Comparison of ENCODE assay signal across 16 cellular contexts in genomic region chr7:50145801-50146338, GRCh38. TPM values are rescaled to one million over a fixed set of nuclear protein-coding genes. Genes with fewer than 3 reads are reported as not detected.
DNase-seq lines count a peak whose midpoint lies in the region; ATAC-seq and TF ChIP-seq lines count a peak whose summit lies in the region.
"Had no signal": no experiment of that assay in that cellular context is flagged by ENCODE, and none has a peak within 500 bp of the region (broad histone marks: within the 10 kb centered on the region; RNA-seq: fewer than 3 reads in every experiment).

No MANE protein-coding gene starts in this region.

- peak; percentile 48 for ATAC-seq in GM21825 (IDR thresholded peaks at IDR 0.05; ENCODE audit: unreplicated experiment)
- ATAC-seq in HG03469 (IDR thresholded peaks at IDR 0.05; ENCODE audit: unreplicated experiment): peak; percentile 34
- ATAC-seq in stimulated activated naive B cell treated with anti-CD40 and anti-IgM and Interleukin-4, amounts not matched to agents 10 μg/mL and 1 μg/mL and 100 μg/mL, for 72 hours (replicated peaks): peak; percentile 26 to 45
- ATAC-seq in GM18502 (IDR thresholded peaks at IDR 0.05; ENCODE audit: poor library complexity, unreplicated experiment): no peak

- no peaks in the 10 kb centered on the region for H3K9me3 ChIP-seq in testis
- H3K9me3 ChIP-seq: esophagus squamous epithelium, neutrophil, thoracic aorta had no signal

- H3K4me1 Mint-ChIP-seq in activated T-cell treated with anti-CD3 and anti-CD28 coated beads, Interleukin-2, amount 50 U/mL, for 24 hours (ENCODE audit: low read depth): peaks cover 82% of the 10 kb centered on the region
- H3K4me1 Mint-ChIP-seq in stimulated activated naive B cell treated with anti-CD40 and anti-IgM and Interleukin-4, amounts not matched to agents 10 μg/mL and 1 μg/mL and 100 μg/mL, for 72 hours: peaks cover 56 to 89% of the 10 kb centered on the region in 2 donors

- no peak overlapping the region for H3K4me3 ChIP-seq in testis
- H3K4me3 ChIP-seq: esophagus squamous epithelium, thoracic aorta had no signal

- no peaks in the 10 kb centered on the region for H3K4me1 ChIP-seq in testis
- H3K4me1 ChIP-seq: esophagus squamous epithelium had no signal

- no peaks in the 10 kb centered on the region for H3K36me3 ChIP-seq in testis (ENCODE audit: low read depth, missing control alignments)
- H3K36me3 ChIP-seq: esophagus squamous epithelium, neutrophil, thoracic aorta had no signal

- H3K27ac Mint-ChIP-seq in activated T-cell treated with anti-CD3 and anti-CD28 coated beads, Interleukin-2, amount 50 U/mL, for 24 hours: peak overlapping the region; percentile 72
- peak overlapping the region; percentile 60 for H3K27ac Mint-ChIP-seq in stimulated activated naive B cell treated with anti-CD40 and anti-IgM and Interleukin-4, amounts not matched to agents 10 μg/mL and 1 μg/mL and 100 μg/mL, for 72 hours

- no peak overlapping the region for H3K4me3 Mint-ChIP-seq in activated T-cell treated with anti-CD3 and anti-CD28 coated beads, Interleukin-2, amount 50 U/mL, for 24 hours
- peak overlapping the region in 1 of 2 donors; percentile 39 for H3K4me3 Mint-ChIP-seq in stimulated activated naive B cell treated with anti-CD40 and anti-IgM and Interleukin-4, amounts not matched to agents 10 μg/mL and 1 μg/mL and 100 μg/mL, for 72 hours

- no peaks in the 10 kb centered on the region for H3K27me3 Mint-ChIP-seq in activated T-cell treated with anti-CD3 and anti-CD28 coated beads, Interleukin-2, amount 50 U/mL, for 24 hours
- no peaks in the 10 kb centered on the region for H3K27me3 Mint-ChIP-seq in stimulated activated naive B cell treated with anti-CD40 and anti-IgM and Interleukin-4, amounts not matched to agents 10 μg/mL and 1 μg/mL and 100 μg/mL, for 72 hours

- no peaks in the 10 kb centered on the region for H3K27me3 ChIP-seq in testis
- H3K27me3 ChIP-seq: neutrophil had no signal

- DNase-seq in activated T-cell treated with anti-CD3 and anti-CD28 coated beads, Interleukin-2, amount 50 U/mL, for 24 hours: no peak
- no peak for DNase-seq in activated T-cell treated with anti-CD3 and anti-CD28 coated beads, Interleukin-2, amount 50 U/mL, for 48 hours
- peak; percentile 40 for DNase-seq in stimulated activated naive B cell treated with anti-CD40 and anti-IgM and Interleukin-4, amounts not matched to agents 10 μg/mL and 1 μg/mL and 100 μg/mL, for 72 hours
- DNase-seq in testis (no peak), NCI-H128 (lab: John Stamatoyannopoulos, UW; ENCODE audit: unreplicated experiment) (no peak)
- DNase-seq: esophagus squamous epithelium; kidney; NCI-H2171 treated with DMSO at 0.1 percent for 48 hours; stimulated activated CD4-positive, alpha-beta T cell treated with anti-CD3 and anti-CD28 coated beads, Interleukin-2, amount 100 ng/mL, for 24 hours had no signal

- TF ChIP-seq CTCF in testis (IDR thresholded peaks at IDR 0.05): no peak

- no peaks in the 10 kb centered on the region for H3K9me3 Mint-ChIP-seq in activated T-cell treated with anti-CD3 and anti-CD28 coated beads, Interleukin-2, amount 50 U/mL, for 24 hours
- peaks cover 0 to 2% of the 10 kb centered on the region in 2 donors for H3K9me3 Mint-ChIP-seq in stimulated activated naive B cell treated with anti-CD40 and anti-IgM and Interleukin-4, amounts not matched to agents 10 μg/mL and 1 μg/mL and 100 μg/mL, for 72 hours

- intact Hi-C loops in testis (cut with DNase I; ENCODE audit: low total_unique reads): no loop called here

- H3K27ac ChIP-seq in testis: no peak overlapping the region
- H3K27ac ChIP-seq: esophagus squamous epithelium, neutrophil, thoracic aorta had no signal

- H3K36me3 Mint-ChIP-seq in activated T-cell treated with anti-CD3 and anti-CD28 coated beads, Interleukin-2, amount 50 U/mL, for 24 hours (ENCODE audit: low read depth): no peaks in the 10 kb centered on the region
- no peaks in the 10 kb centered on the region for H3K36me3 Mint-ChIP-seq in stimulated activated naive B cell treated with anti-CD40 and anti-IgM and Interleukin-4, amounts not matched to agents 10 μg/mL and 1 μg/mL and 100 μg/mL, for 72 hours

- 43 to 50% methylated on average over 2 of the region's 2 CpGs for WGBS in testis, 2 donors

- no peak for TF ChIP-seq POLR2A in testis (IDR thresholded peaks at IDR 0.05)

RNA-seq across cellular contexts. Expression of gene ZPBP, which starts 52.8 kb away (rescaled TPM):
- total RNA-seq in testis: 10 to 100 TPM; 67.0 to 92.2 TPM
- polyA plus RNA-seq in testis (ENCODE audit: insufficient read depth, low read depth, low replicate concordance): 286 TPM
- total RNA-seq: A673, bronchial epithelial cell, esophagus squamous epithelium, thoracic aorta had no signal
